In the genomic region with DNA sequence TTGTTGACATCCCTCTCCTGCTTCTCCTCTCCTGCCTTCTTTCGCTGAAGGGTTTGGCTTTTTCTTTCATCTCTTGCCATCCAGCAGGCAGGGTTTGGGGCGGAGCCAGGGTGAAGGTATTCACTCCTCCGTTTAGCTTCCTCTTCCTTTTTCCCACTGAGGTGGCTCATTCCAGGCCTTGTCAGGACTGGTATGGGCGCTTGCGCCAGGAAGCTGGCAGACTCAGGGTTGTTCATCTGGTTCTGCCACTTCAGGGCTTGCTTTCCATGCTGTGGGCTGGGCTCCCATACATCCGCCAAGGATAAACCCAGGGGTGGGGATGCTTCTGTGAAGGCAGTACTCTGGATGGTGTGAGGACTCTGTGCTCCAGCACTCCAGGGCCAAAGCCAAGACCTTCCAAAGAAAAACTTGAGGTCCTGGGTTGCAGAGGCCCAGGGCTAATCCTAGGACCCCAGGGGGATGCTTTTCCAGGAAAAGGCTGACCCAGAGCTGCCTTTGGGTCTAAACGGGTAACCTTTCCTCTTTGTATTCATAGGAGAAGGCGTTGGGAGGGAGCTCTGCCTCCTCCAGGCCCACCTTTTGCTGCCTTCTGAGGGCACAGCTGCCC, we compare ENCODE assay signal across 12 cellular contexts. TPM values are rescaled to one million over a fixed set of nuclear protein-coding genes. Genes with fewer than 3 reads are reported as not detected.
DNase-seq lines count a peak whose midpoint lies in the region; ATAC-seq and TF ChIP-seq lines count a peak whose summit lies in the region.
"Had no signal": no experiment of that assay in that cellular context is flagged by ENCODE, and none has a peak within 500 bp of the region (broad histone marks: within the 10 kb centered on the region; RNA-seq: fewer than 3 reads in every experiment).

No MANE protein-coding gene starts in this region.

- no peak overlapping the region for H4K8ac ChIP-seq in mesendoderm (ENCODE audit: low read depth, low read length)

- H3K9me3 ChIP-seq in heart right ventricle (peaks cover 0 to 6% (median 0%) of the 10 kb centered on the region in 11 donors), breast epithelium (no peaks in the 10 kb centered on the region), vagina (no peaks in the 10 kb centered on the region)

- WGBS in heart right ventricle, 2 donors, result 69 to 73% methylated on average over 8 of the region's 8 CpGs
- no CpG with 5 or more reads among the region's 8 CpGs for WGBS in mesendoderm (ENCODE audit: extremely low coverage, insufficient coverage, low lambda C conversion rate)

- TF ChIP-seq CTCF in heart right ventricle (IDR thresholded peaks at IDR 0.05) (no peak), breast epithelium (IDR thresholded peaks at IDR 0.05) (no peak), vagina (IDR thresholded peaks at IDR 0.05) (no peak)

- H3K27ac ChIP-seq in heart right ventricle, result peak overlapping the region in 1 of 10 donors; percentile 49
- peak overlapping the region; percentile 92 to 93 for H3K27ac ChIP-seq in breast epithelium
- no peak overlapping the region for H3K27ac ChIP-seq in mesendoderm (ENCODE audit: low read depth, low read length)
- H3K27ac ChIP-seq in vagina, result peak overlapping the region; percentile 49

- H3K4me3 ChIP-seq in heart right ventricle (no peak overlapping the region), breast epithelium (no peak overlapping the region), mesendoderm (ENCODE audit: low read length) (no peak overlapping the region), vagina (no peak overlapping the region)

- H3K27me3 ChIP-seq in heart right ventricle (no peaks in the 10 kb centered on the region), breast epithelium (no peaks in the 10 kb centered on the region), mesendoderm (ENCODE audit: insufficient read depth, low read length, poor library complexity) (no peaks in the 10 kb centered on the region), vagina (no peaks in the 10 kb centered on the region)

- DNase-seq in Right ventricle myocardium superior (no peak), heart right ventricle (no peak), breast epithelium (ENCODE audit: low spot score in 2 of 2) (peak; percentile 87 to 97), mesendoderm (no peak), vagina (ENCODE audit: extremely low spot score in 2 of 2) (peak in 1 of 2 donors; percentile 88), T1000 (lab: John Stamatoyannopoulos, UW) (no peak), NCI-H2227 (lab: John Stamatoyannopoulos, UW; ENCODE audit: unreplicated experiment) (no peak), dermis blood vessel endothelial cell (no peak)
- DNase-seq: NCI-H1092 treated with DMSO at 0.1 percent for 48 hours, OCI-M1 had no signal

- H3K79me1 ChIP-seq in mesendoderm (ENCODE audit: low read length), result no peaks in the 10 kb centered on the region

- H2BK120ac ChIP-seq in mesendoderm (ENCODE audit: low read depth, low read length), result no peak overlapping the region

- no peak overlapping the region for H2AK5ac ChIP-seq in mesendoderm (ENCODE audit: low read length)

- TF ChIP-seq POLR2A in breast epithelium (IDR thresholded peaks at IDR 0.05) (no peak), vagina (IDR thresholded peaks at IDR 0.05) (no peak)

- ATAC-seq in Right ventricle myocardium superior (ENCODE audit: poor library complexity) (peak; percentile 12), heart right ventricle (no peak)
- ATAC-seq: naive thymus-derived CD4-positive, alpha-beta T cell; stimulated activated memory B cell treated with anti-CD40 and anti-IgM and Interleukin-4, amounts not matched to agents 10 μg/mL and 1 μg/mL and 100 μg/mL, for 72 hours had no signal

- H3K4me1 ChIP-seq in heart right ventricle, result peaks cover 2 to 16% (median 7%) of the 10 kb centered on the region in 9 donors
- peaks cover 0 to 4% of the 10 kb centered on the region in 2 donors for H3K4me1 ChIP-seq in breast epithelium
- H3K4me1 ChIP-seq in mesendoderm (ENCODE audit: control insufficient read depth, low read depth, low read length), result peaks cover 9% of the 10 kb centered on the region
- peaks cover 16% of the 10 kb centered on the region for H3K4me1 ChIP-seq in vagina

- no peak overlapping the region for H3K4me2 ChIP-seq in mesendoderm (ENCODE audit: low read length)

- H3K23ac ChIP-seq in mesendoderm (ENCODE audit: low read length), result no peak overlapping the region

- no peak overlapping the region for H4K5ac ChIP-seq in mesendoderm (ENCODE audit: low read length)

- H3K56ac ChIP-seq in mesendoderm (ENCODE audit: low read length), result no peak overlapping the region

- intact Hi-C loops in Right ventricle myocardium superior (cut with DNase I), result loop anchor here (10.0 kb wide), 1 partner anchor 167 kb away; no protein-coding TSS in a partner anchor
- intact Hi-C loops in heart right ventricle (cut with DNase I), result loop anchor here in 3 of 10 donors (5.0 to 10.0 kb wide), 3 partner anchors 65 to 447 kb away; no protein-coding TSS in a partner anchor
- intact Hi-C loops in breast epithelium (cut with DNase I; ENCODE audit: low total_unique reads), result no loop called here
- intact Hi-C loops in vagina (cut with DNase I), result no loop called here

- no peak overlapping the region for H2BK5ac ChIP-seq in mesendoderm (ENCODE audit: low read length)

- H3K18ac ChIP-seq in mesendoderm (ENCODE audit: low read length), result peak overlapping the region; percentile 11

- H3K36me3 ChIP-seq in heart right ventricle (no peaks in the 10 kb centered on the region), breast epithelium (no peaks in the 10 kb centered on the region), mesendoderm (ENCODE audit: control insufficient read depth, insufficient read depth, low read length) (no peaks in the 10 kb centered on the region), vagina (no peaks in the 10 kb centered on the region)

- H3K4ac ChIP-seq in mesendoderm (ENCODE audit: low read depth, low read length), result no peak overlapping the region

- H3K79me2 ChIP-seq in mesendoderm (ENCODE audit: control insufficient read depth, insufficient read depth, low read length), result no peaks in the 10 kb centered on the region

- H2BK15ac ChIP-seq in mesendoderm (replicated peaks; ENCODE audit: low read depth), result no peak overlapping the region

- no peak overlapping the region for H3K9ac ChIP-seq in mesendoderm (ENCODE audit: low read length)

RNA-seq across cellular contexts. Expression of a gene that starts 7.7 kb away (rescaled TPM):
- total RNA-seq in Right ventricle myocardium superior (63.0 TPM), heart right ventricle (10 to 100 TPM; 27.8 to 96.6 (median 57.8) TPM), breast epithelium (100 to 1,000 TPM in 1 of 3 donors, 10 to 100 TPM in 2; 78.3 to 281 (median 83.2) TPM), vagina (60.6 TPM), dermis blood vessel endothelial cell (104 and 130 TPM in 2 replicates)
- polyA plus RNA-seq in heart right ventricle, result 10 to 100 TPM; 18.7 to 19.8 TPM
- 110 TPM for polyA plus RNA-seq in mesendoderm (2013, experiment 1 of 2)
- polyA plus RNA-seq in mesendoderm (2013, experiment 2 of 2), result 105 TPM
- total RNA-seq: naive thymus-derived CD4-positive, alpha-beta T cell had no signal

Comparison
In these comparisons a context has a peak if more than half of its experiments do, and no peak if none do; other contexts are left out.
1. DNase-seq: peak in breast epithelium (2 of 2); none in Right ventricle myocardium superior (single experiment), heart right ventricle (0 of 2), mesendoderm (single experiment), T1000 (single experiment), NCI-H2227 (single experiment) and dermis blood vessel endothelial cell (single experiment).